10 cellular contexts compared by ENCODE assay signal in genomic region chr10:68153473-68154210, GRCh38. TPM values are rescaled to one million over a fixed set of nuclear protein-coding genes. Genes with fewer than 3 reads are reported as not detected.
DNase-seq lines count a peak whose midpoint lies in the region; ATAC-seq and TF ChIP-seq lines count a peak whose summit lies in the region.
"Had no signal": no experiment of that assay in that cellular context is flagged by ENCODE, and none has a peak within 500 bp of the region (broad histone marks: within the 10 kb centered on the region; RNA-seq: fewer than 3 reads in every experiment).

No MANE protein-coding gene starts in this region.

- peak overlapping the region in 1 of 10 experiments; percentile 23; a peak in 1 of 20 replicates for H3K4me3 ChIP-seq in BLaER1 treated with 17β-estradiol and CSF1 and Interleukin-3, amounts not matched to agents 10 nM and 100 nM
- H3K4me3 ChIP-seq in cardiac muscle cell (no peak overlapping the region), retinal pigment epithelial cell (ENCODE audit: low read length) (peak overlapping the region; percentile 0)

- H4K20me1 ChIP-seq in BLaER1 treated with 17β-estradiol and CSF1 and Interleukin-3, amounts not matched to agents 10 nM and 100 nM = no peaks in the 10 kb centered on the region

- peaks cover 7 to 38% (median 12%) of the 10 kb centered on the region in 10 experiments; a peak in 16 of 20 replicates for H3K4me1 ChIP-seq in BLaER1 treated with 17β-estradiol and CSF1 and Interleukin-3, amounts not matched to agents 10 nM and 100 nM
- H3K4me1 ChIP-seq in cardiac muscle cell (ENCODE audit: low read depth) = peaks cover 15% of the 10 kb centered on the region

- ATAC-seq in HG03175 (IDR thresholded peaks at IDR 0.05; ENCODE audit: unreplicated experiment) (peak; percentile 41), SK-N-SH treated with all-trans-retinoic acid at 6 μM for 48 hours (peak; percentile 95), HG02852 (IDR thresholded peaks at IDR 0.05; ENCODE audit: unreplicated experiment) (no peak), GM18520 (IDR thresholded peaks at IDR 0.05; ENCODE audit: unreplicated experiment) (no peak), HG03342 (IDR thresholded peaks at IDR 0.05; ENCODE audit: unreplicated experiment) (no peak)

- DNase-seq in cardiac muscle cell (ENCODE audit: low read depth in 1 of 2, low spot score in 1 of 2) = peak; percentile 46 to 92
- DNase-seq in retinal pigment epithelial cell (ENCODE audit: low read depth) = peak; percentile 90

- no peaks in the 10 kb centered on the region for H3K36me3 ChIP-seq in BLaER1 treated with 17β-estradiol and CSF1 and Interleukin-3, amounts not matched to agents 10 nM and 100 nM
- no peaks in the 10 kb centered on the region for H3K36me3 ChIP-seq in cardiac muscle cell

- H3K27ac ChIP-seq in BLaER1 treated with 17β-estradiol and CSF1 and Interleukin-3, amounts not matched to agents 10 nM and 100 nM = peak overlapping the region in 4 of 11 experiments; percentile 22 to 84 (median 69); a peak in 7 of 22 replicates
- H3K27ac ChIP-seq in cardiac muscle cell = peak overlapping the region; percentile 58

- TF ChIP-seq CTCF in cardiac muscle cell (IDR thresholded peaks at IDR 0.05; ENCODE audit: low read depth, low read length) (no peak), retinal pigment epithelial cell (conservative IDR thresholded peaks at IDR 0.05; ENCODE audit: low read depth, low read length) (no peak)

- peak overlapping the region in 8 of 11 experiments; percentile 3 to 87 (median 18); a peak in 9 of 22 replicates for H3K4me2 ChIP-seq in BLaER1 treated with 17β-estradiol and CSF1 and Interleukin-3, amounts not matched to agents 10 nM and 100 nM

- no peaks in the 10 kb centered on the region for H3K9me3 ChIP-seq in BLaER1 treated with 17β-estradiol and CSF1 and Interleukin-3, amounts not matched to agents 10 nM and 100 nM (replicated peaks in 1 of 11)
- no peaks in the 10 kb centered on the region for H3K9me3 ChIP-seq in cardiac muscle cell (ENCODE audit: low read depth)

- H3K27me3 ChIP-seq in BLaER1 treated with 17β-estradiol and CSF1 and Interleukin-3, amounts not matched to agents 10 nM and 100 nM = no peaks in the 10 kb centered on the region
- no peaks in the 10 kb centered on the region for H3K27me3 ChIP-seq in cardiac muscle cell

- H3K9ac ChIP-seq in BLaER1 treated with 17β-estradiol and CSF1 and Interleukin-3, amounts not matched to agents 10 nM and 100 nM = peak overlapping the region in 3 of 11 experiments; percentile 28 to 65 (median 32); a peak in 4 of 22 replicates

TF ChIP-seq in SK-N-SH treated with all-trans-retinoic acid at 6 μM for 48 hours, 23 proteins besides CTCF, POLR2A, EP300 and RAD21 (continues in another document):
- TF ChIP-seq CSRNP3 (CRISPR knock-in tag; IDR thresholded peaks at IDR 0.05) = no peak; the same call in 1 of the 2 replicates
- no peak for TF ChIP-seq BACH2 (CRISPR knock-in tag; IDR thresholded peaks at IDR 0.05; ENCODE audit: borderline replicate concordance)
- TF ChIP-seq ZFP3 (CRISPR knock-in tag; IDR thresholded peaks at IDR 0.05) = peak; percentile 75; the same call in 1 of the 2 replicates
- TF ChIP-seq PATZ1 (CRISPR knock-in tag; IDR thresholded peaks at IDR 0.05; ENCODE audit: borderline replicate concordance) = no peak
- TF ChIP-seq TCF4 (CRISPR knock-in tag; IDR thresholded peaks at IDR 0.05; ENCODE audit: borderline replicate concordance) = 0 out of 2 replicates have a peak, but pooled peaks have one; percentile 17
- no peak for TF ChIP-seq POU6F1 (CRISPR knock-in tag; IDR thresholded peaks at IDR 0.05; ENCODE audit: borderline replicate concordance, low read depth)
- TF ChIP-seq ARNTL (CRISPR knock-in tag; IDR thresholded peaks at IDR 0.05; ENCODE audit: borderline replicate concordance, low read depth) = no peak
- peak; percentile 69; the same call in 1 of the 2 replicates for TF ChIP-seq CREB5 (CRISPR knock-in tag; IDR thresholded peaks at IDR 0.05; ENCODE audit: low read depth)
- peak; percentile 76 for TF ChIP-seq ISL1 (CRISPR knock-in tag; IDR thresholded peaks at IDR 0.05)
- TF ChIP-seq SNAI2 (CRISPR knock-in tag; IDR thresholded peaks at IDR 0.05) = peak; percentile 66; the same call in 1 of the 2 replicates
- no peak for TF ChIP-seq ZNF70 (CRISPR knock-in tag; IDR thresholded peaks at IDR 0.05)
- TF ChIP-seq GLIS3 (CRISPR knock-in tag; IDR thresholded peaks at IDR 0.05) = no peak
- peak; percentile 97 for TF ChIP-seq ZC3H10 (CRISPR knock-in tag; IDR thresholded peaks at IDR 0.05)
- TF ChIP-seq ZNF8 (CRISPR knock-in tag; IDR thresholded peaks at IDR 0.05) = no peak
- TF ChIP-seq OSR1 (CRISPR knock-in tag; IDR thresholded peaks at IDR 0.05) = no peak
- no peak for TF ChIP-seq CSDC2 (CRISPR knock-in tag; IDR thresholded peaks at IDR 0.05)
- no peak for TF ChIP-seq TSHZ2 (CRISPR knock-in tag; IDR thresholded peaks at IDR 0.05)
- 0 out of 2 replicates have a peak, but pooled peaks have one; percentile 35 for TF ChIP-seq RARB (CRISPR knock-in tag; IDR thresholded peaks at IDR 0.05)

RNA-seq across cellular contexts. Expression of gene MYPN, which starts 44.4 kb away (rescaled TPM):
- total RNA-seq in cardiac muscle cell = 3.9 and 5.3 TPM in 2 replicates
- 3.9 and 4.0 TPM in 2 replicates for polyA plus RNA-seq in cardiac muscle cell
- total RNA-seq: neural crest cell had no signal
- polyA plus RNA-seq: IgD-negative memory B cell had no signal

Comparison
In these comparisons a context has a peak if more than half of its experiments do, and no peak if none do; other contexts are left out.
1. ATAC-seq: peak in HG03175 (single experiment) and SK-N-SH treated with all-trans-retinoic acid at 6 μM for 48 hours (single experiment); none in HG02852 (single experiment), GM18520 (single experiment) and HG03342 (single experiment).